In the genomic region with DNA sequence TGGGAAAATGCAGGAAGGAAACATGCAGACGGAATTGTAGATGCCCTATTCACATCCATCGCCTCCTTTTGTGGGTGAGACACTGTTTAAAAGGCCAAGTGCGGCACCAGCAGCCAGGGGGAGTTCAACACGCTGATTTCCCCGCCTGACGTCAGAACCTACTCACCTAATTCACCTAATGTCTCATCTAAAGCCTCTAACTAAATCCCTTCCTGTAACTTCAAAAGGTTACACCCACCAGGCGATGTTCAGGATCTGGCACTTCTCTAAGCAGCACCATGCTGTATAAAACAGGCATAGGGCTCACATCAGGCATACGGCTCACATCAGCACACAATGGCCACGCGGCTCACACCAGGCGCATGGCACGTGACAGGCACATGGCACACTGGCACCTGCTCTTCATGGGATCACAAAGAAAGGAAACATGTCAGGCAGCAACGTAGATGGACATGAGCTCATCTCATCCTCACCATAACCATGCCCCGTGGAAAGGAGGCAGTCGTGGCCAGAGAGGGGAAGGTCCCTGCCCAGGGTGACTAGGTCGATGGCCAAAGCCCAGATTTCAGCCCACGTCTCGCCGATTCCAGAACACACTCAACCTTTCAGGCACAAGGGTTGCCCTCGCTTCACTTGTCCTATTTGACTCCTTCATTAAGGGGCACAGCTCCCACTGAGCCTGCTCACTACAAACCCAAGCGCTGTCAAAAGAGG, we compare ENCODE assay signal across 25 cellular contexts. TPM values are rescaled to one million over a fixed set of nuclear protein-coding genes. Genes with fewer than 3 reads are reported as not detected.
DNase-seq lines count a peak whose midpoint lies in the region; ATAC-seq and TF ChIP-seq lines count a peak whose summit lies in the region.
"Had no signal": no experiment of that assay in that cellular context is flagged by ENCODE, and none has a peak within 500 bp of the region (broad histone marks: within the 10 kb centered on the region; RNA-seq: fewer than 3 reads in every experiment).

No MANE protein-coding gene starts in this region.

- no peak overlapping the region for H2BK12ac ChIP-seq in neuronal stem cell (ENCODE audit: low read length)

- in situ Hi-C loops in KBM-7 (cut with MboI; ENCODE audit: low pct_unique_long_range_greater_than_20kb, low sequenced_read_pairs): no loop called here

- H3K4ac ChIP-seq in neuronal stem cell (ENCODE audit: low read length): peak overlapping the region; percentile 26

- ATAC-seq in HG03460 (IDR thresholded peaks at IDR 0.05; ENCODE audit: unreplicated experiment): no peak
- ATAC-seq: body of pancreas had no signal

- no peak overlapping the region for H3K18ac ChIP-seq in neuronal stem cell (ENCODE audit: low read length)

- H4K91ac ChIP-seq in neuronal stem cell (ENCODE audit: low read depth, low read length, poor library complexity): no peak overlapping the region

- no CpG with 5 or more reads among the region's 21 CpGs for WGBS in neuronal stem cell (ENCODE audit: extremely low coverage in 2 of 2, insufficient read length in 2 of 2, insufficient replicate concordance in 1 of 2), 2 donors

- H3K79me1 ChIP-seq in neuronal stem cell (ENCODE audit: low read depth, low read length): peaks cover 10% of the 10 kb centered on the region

- no peak for TF ChIP-seq POLR2A in Peyer's patch (IDR thresholded peaks at IDR 0.05)

- no peak overlapping the region for H3K4me3 ChIP-seq in Peyer's patch
- H3K4me3 ChIP-seq in neuronal stem cell (ENCODE audit: low read length in 2 of 2): peak overlapping the region in 1 of 2 donors; percentile 44
- H3K4me3 ChIP-seq: BLaER1, body of pancreas, ovary, smooth muscle cell, upper lobe of left lung had no signal

- peak; percentile 11 for DNase-seq in COLO668 (lab: John Stamatoyannopoulos, UW; ENCODE audit: unreplicated experiment)
- DNase-seq in Peyer's patch: peak in 2 of 3 donors; percentile 21 to 37
- DNase-seq in islet precursor cell: peak; percentile 39
- DNase-seq in neuronal stem cell (ENCODE audit: low spot score): no peak
- DNase-seq in HCEC 1CT: no peak
- no peak for DNase-seq in NCI-H2081 (lab: John Stamatoyannopoulos, UW)
- DNase-seq in KBM-7: no peak
- DNase-seq: activated B cell treated with CpG ODN at 0.5 μM for 24 hours; activated CD4-positive, alpha-beta memory T cell treated with anti-CD3 and anti-CD28 coated beads for 36 hours; activated T-cell treated with anti-CD3 and anti-CD28 coated beads for 4 hours; mammary epithelial cell; NCI-H345; NCI-H748 treated with DMSO at 0.1 percent for 48 hours; retina; SIG-M5; stimulated activated CD4-positive, alpha-beta T cell treated with anti-CD3 and anti-CD28 coated beads, Interleukin-1b, Interleukin-23, amount 100 ng/mL, for 48 hours; T1000 had no signal

- H3K4me2 ChIP-seq in neuronal stem cell (ENCODE audit: insufficient read depth, low read length, poor library complexity, severe bottlenecking): no peak overlapping the region
- H3K4me2 ChIP-seq: BLaER1, smooth muscle cell had no signal

- no peak for TF ChIP-seq CTCF in Peyer's patch (IDR thresholded peaks at IDR 0.05)

- no peak overlapping the region for H4K8ac ChIP-seq in neuronal stem cell (ENCODE audit: low read depth, low read length)

- no peak overlapping the region for H2BK15ac ChIP-seq in neuronal stem cell (ENCODE audit: low read length)

- no peak overlapping the region for H3K9ac ChIP-seq in neuronal stem cell (ENCODE audit: low read depth, low read length, poor library complexity)
- H3K9ac ChIP-seq: BLaER1 had no signal

- no peaks in the 10 kb centered on the region for H3K9me3 ChIP-seq in Peyer's patch
- H3K9me3 ChIP-seq in neuronal stem cell (replicated peaks in 1 of 2; ENCODE audit: control insufficient read depth in 2 of 2, insufficient read depth in 1 of 2, low read depth in 1 of 2, low read length in 2 of 2): peaks cover 3 to 11% of the 10 kb centered on the region in 2 donors
- H3K9me3 ChIP-seq: body of pancreas, Caco-2, ovary, upper lobe of left lung had no signal

- no peak overlapping the region for H2AK5ac ChIP-seq in neuronal stem cell (ENCODE audit: low read depth, low read length)

- peak overlapping the region; percentile 96 for H3K23ac ChIP-seq in neuronal stem cell (ENCODE audit: low read depth, low read length, poor library complexity)

- H2BK5ac ChIP-seq in neuronal stem cell (ENCODE audit: low read length): no peak overlapping the region

- no peak overlapping the region for H3K14ac ChIP-seq in neuronal stem cell (ENCODE audit: low read length)

- H2AFZ ChIP-seq in neuronal stem cell (ENCODE audit: low read length): no peak overlapping the region

- H3K27me3 ChIP-seq in Peyer's patch: no peaks in the 10 kb centered on the region
- no peaks in the 10 kb centered on the region for H3K27me3 ChIP-seq in neuronal stem cell (ENCODE audit: control insufficient read depth in 3 of 3, insufficient read depth in 3 of 3, low read depth in 1 of 3, low read length in 3 of 3)
- H3K27me3 ChIP-seq: BLaER1, body of pancreas, ovary, upper lobe of left lung had no signal

- no peaks in the 10 kb centered on the region for H3K4me1 ChIP-seq in Peyer's patch
- peaks cover 7 to 17% of the 10 kb centered on the region in 2 donors for H3K4me1 ChIP-seq in neuronal stem cell (ENCODE audit: control insufficient read depth in 2 of 2, insufficient read depth in 1 of 2, low read depth in 1 of 2, low read length in 2 of 2)
- H3K4me1 ChIP-seq: body of pancreas, Caco-2, upper lobe of left lung had no signal

- H3K27ac ChIP-seq in Peyer's patch (no peak overlapping the region), neuronal stem cell (replicated peaks; ENCODE audit: low read length) (no peak overlapping the region)
- H3K27ac ChIP-seq: BLaER1, body of pancreas, epithelial cell of prostate, ovary, upper lobe of left lung had no signal

- H3K36me3 ChIP-seq in Peyer's patch (no peaks in the 10 kb centered on the region), neuronal stem cell (replicated peaks in 1 of 2; ENCODE audit: control insufficient read depth in 2 of 2, insufficient read depth in 2 of 2, low read length in 2 of 2) (peaks cover 0 to 19% of the 10 kb centered on the region in 2 donors)
- H3K36me3 ChIP-seq: ovary, upper lobe of left lung had no signal

- H2BK120ac ChIP-seq in neuronal stem cell (ENCODE audit: low read depth, low read length): no peak overlapping the region

RNA-seq across cellular contexts. Expression of a gene that starts 21.7 kb away (rescaled TPM):
- 10 to 100 TPM in 1 of 4 donors, 1 to 10 TPM in 3; 5.4 to 18.2 (median 6.9) TPM for total RNA-seq in Peyer's patch
- 33.7 TPM for polyA plus RNA-seq in neuronal stem cell (2013, experiment 1 of 2)
- polyA plus RNA-seq in neuronal stem cell (2013, experiment 2 of 2): 33.8 TPM

Comparison
In these comparisons a context has a peak if more than half of its experiments do, and no peak if none do; other contexts are left out.
1. DNase-seq: peak in COLO668 (single experiment), Peyer's patch (2 of 3) and islet precursor cell (single experiment); none in neuronal stem cell (single experiment), HCEC 1CT (single experiment), NCI-H2081 (0 of 2) and KBM-7 (single experiment).